10 cellular contexts compared by ENCODE assay signal in genomic region chr17:77382356-77382911, GRCh38.
DNase-seq lines count a peak whose midpoint lies in the region; ATAC-seq lines count a peak whose summit lies in the region.
"Had no signal": no experiment of that assay in that cellular context is flagged by ENCODE, and none has a peak within 500 bp of the region (broad histone marks: within the 10 kb centered on the region; RNA-seq: fewer than 3 reads in every experiment).

No MANE protein-coding gene starts in this region.

- peaks cover 67% of the 10 kb centered on the region for H3K4me1 Mint-ChIP-seq in T-helper 2 cell treated with Interferon-gamma antibody and Interleukin-4, amounts not matched to agents 5 μg/mL and 100 μg/mL, for 36 hours (ENCODE audit: low read depth)
- H3K4me1 Mint-ChIP-seq in stimulated activated effector memory CD8-positive, alpha-beta T cell treated with anti-CD3 and anti-CD28 coated beads, Interleukin-12 subunit alpha, Interleukin-12 subunit beta, amount 100 ng/mL, for 72 hours: peaks cover 85% of the 10 kb centered on the region

- H3K27ac ChIP-seq in esophagus (ENCODE audit: low read depth in 2 of 2, low read length in 1 of 2): peak overlapping the region; percentile 61 to 62
- H3K27ac ChIP-seq: 22Rv1 had no signal

- H3K9me3 Mint-ChIP-seq in T-helper 2 cell treated with Interferon-gamma antibody and Interleukin-4, amounts not matched to agents 5 μg/mL and 100 μg/mL, for 36 hours: no peaks in the 10 kb centered on the region
- H3K9me3 Mint-ChIP-seq in stimulated activated effector memory CD8-positive, alpha-beta T cell treated with anti-CD3 and anti-CD28 coated beads, Interleukin-12 subunit alpha, Interleukin-12 subunit beta, amount 100 ng/mL, for 72 hours: no peaks in the 10 kb centered on the region

- DNase-seq in DMS 273 (lab: John Stamatoyannopoulos, UW; ENCODE audit: unreplicated experiment) (peak; percentile 28), DMS 273 treated with DMSO at 0.1 percent for 48 hours (lab: John Stamatoyannopoulos, UW) (no peak), NCI-H1092 treated with DMSO at 0.1 percent for 48 hours (lab: John Stamatoyannopoulos, UW) (no peak), HPDE6-E6E7 (ENCODE audit: extremely low spot score) (no peak)
- no peak for DNase-seq in T-helper 2 cell treated with Interferon-gamma antibody and Interleukin-4, amounts not matched to agents 5 μg/mL and 100 μg/mL, for 36 hours (ENCODE audit: low spot score)
- no peak for DNase-seq in stimulated activated effector memory CD8-positive, alpha-beta T cell treated with anti-CD3 and anti-CD28 coated beads, Interleukin-12 subunit alpha, Interleukin-12 subunit beta, amount 100 ng/mL, for 72 hours (ENCODE audit: low spot score in 2 of 2)
- DNase-seq: SW 1271 had no signal

- H3K27me3 Mint-ChIP-seq in T-helper 2 cell treated with Interferon-gamma antibody and Interleukin-4, amounts not matched to agents 5 μg/mL and 100 μg/mL, for 36 hours (ENCODE audit: low read depth): no peaks in the 10 kb centered on the region

- peaks cover 21 to 52% of the 10 kb centered on the region in 2 donors for H3K4me1 ChIP-seq in esophagus (ENCODE audit: control insufficient read depth in 2 of 2, insufficient read depth in 2 of 2, low read length in 1 of 2)

- ATAC-seq in stimulated activated effector memory CD8-positive, alpha-beta T cell treated with anti-CD3 and anti-CD28 coated beads, Interleukin-12 subunit alpha, Interleukin-12 subunit beta, amount 100 ng/mL, for 72 hours: peak; percentile 38
- ATAC-seq in HG03457 (IDR thresholded peaks at IDR 0.05; ENCODE audit: unreplicated experiment): no peak

- H3K27ac Mint-ChIP-seq in T-helper 2 cell treated with Interferon-gamma antibody and Interleukin-4, amounts not matched to agents 5 μg/mL and 100 μg/mL, for 36 hours: peak overlapping the region; percentile 83
- peak overlapping the region; percentile 89 for H3K27ac Mint-ChIP-seq in stimulated activated effector memory CD8-positive, alpha-beta T cell treated with anti-CD3 and anti-CD28 coated beads, Interleukin-12 subunit alpha, Interleukin-12 subunit beta, amount 100 ng/mL, for 72 hours

- H3K36me3 ChIP-seq in esophagus (ENCODE audit: control insufficient read depth in 2 of 2, insufficient read depth in 2 of 2, low read length in 1 of 2): no peaks in the 10 kb centered on the region

- H3K4me3 ChIP-seq in esophagus (ENCODE audit: low read depth in 1 of 2, low read length in 2 of 2): no peak overlapping the region

- WGBS in esophagus, 2 donors: 35 to 52% methylated on average over 13 of the region's 13 CpGs

- no peaks in the 10 kb centered on the region for H3K27me3 ChIP-seq in esophagus (ENCODE audit: control insufficient read depth in 1 of 2, insufficient read depth in 2 of 2, low read length in 2 of 2)

- peak overlapping the region; percentile 78 for H3K4me3 Mint-ChIP-seq in T-helper 2 cell treated with Interferon-gamma antibody and Interleukin-4, amounts not matched to agents 5 μg/mL and 100 μg/mL, for 36 hours
- H3K4me3 Mint-ChIP-seq in stimulated activated effector memory CD8-positive, alpha-beta T cell treated with anti-CD3 and anti-CD28 coated beads, Interleukin-12 subunit alpha, Interleukin-12 subunit beta, amount 100 ng/mL, for 72 hours: peak overlapping the region; percentile 71

- H3K36me3 Mint-ChIP-seq in T-helper 2 cell treated with Interferon-gamma antibody and Interleukin-4, amounts not matched to agents 5 μg/mL and 100 μg/mL, for 36 hours (ENCODE audit: low read depth): peaks cover 48% of the 10 kb centered on the region
- peaks cover 29% of the 10 kb centered on the region for H3K36me3 Mint-ChIP-seq in stimulated activated effector memory CD8-positive, alpha-beta T cell treated with anti-CD3 and anti-CD28 coated beads, Interleukin-12 subunit alpha, Interleukin-12 subunit beta, amount 100 ng/mL, for 72 hours

- no peaks in the 10 kb centered on the region for H3K9me3 ChIP-seq in esophagus (ENCODE audit: control insufficient read depth in 2 of 2, insufficient read depth in 1 of 2, low read depth in 1 of 2, low read length in 1 of 2)
